ENCODE assay signal across 2 cellular contexts in genomic region chr6:165749163-165749562, GRCh38.
A peak's percentile ranks its signal among the peaks of the same experiment; 100 is the strongest.
TF ChIP-seq lines count a peak whose summit lies in the region.

No MANE protein-coding gene starts in this region.

TF ChIP-seq in HepG2, 621 proteins besides CTCF, POLR2A, EP300 and RAD21:
- TF ChIP-seq NONO (IDR thresholded peaks at IDR 0.05) (peak; percentile 92; the same call in 1 of the 2 replicates), NONO (CRISPR knock-in tag; conservative IDR thresholded peaks at IDR 0.05) (no peak), ERF (CRISPR knock-in tag; IDR thresholded peaks at IDR 0.05) (no peak), ZNF431 (CRISPR knock-in tag; IDR thresholded peaks at IDR 0.05; ENCODE audit: borderline replicate concordance, low read depth) (no peak), U2AF2 (IDR thresholded peaks at IDR 0.05; ENCODE audit: low read depth, low read length) (no peak), KMT2B (CRISPR knock-in tag; IDR thresholded peaks at IDR 0.05) (no peak), CREB1 (IDR thresholded peaks at IDR 0.05) (peak; percentile 94), CREB1 (CRISPR knock-in tag; IDR thresholded peaks at IDR 0.05) (no peak), HBP1 (CRISPR knock-in tag; IDR thresholded peaks at IDR 0.05; ENCODE audit: low read depth) (no peak), ASH2L (IDR thresholded peaks at IDR 0.05; ENCODE audit: insufficient read length, low read depth, low read length) (no peak), ZNF335 (CRISPR knock-in tag; IDR thresholded peaks at IDR 0.05) (no peak), ZFP90 (CRISPR knock-in tag; IDR thresholded peaks at IDR 0.05; ENCODE audit: borderline replicate concordance) (no peak), FOXA1 (IDR thresholded peaks at IDR 0.05) (0 out of 2 replicates have a peak, but pooled peaks have one; percentile 6), FOXA1 (CRISPR knock-in tag; IDR thresholded peaks at IDR 0.05) (no peak), ZNF687 (CRISPR knock-in tag; IDR thresholded peaks at IDR 0.05) (no peak), LCORL (IDR thresholded peaks at IDR 0.05) (peak; percentile 21; the same call in 1 of the 2 replicates), LCORL (CRISPR knock-in tag; IDR thresholded peaks at IDR 0.05) (no peak), PLRG1 (conservative IDR thresholded peaks at IDR 0.05) (peak; percentile 81; the same call in 1 of the 2 replicates), TBX2 (CRISPR knock-in tag; IDR thresholded peaks at IDR 0.05; ENCODE audit: borderline replicate concordance) (no peak), ARNT (IDR thresholded peaks at IDR 0.05) (0 out of 2 replicates have a peak, but pooled peaks have one; percentile 54), FOXK2 (IDR thresholded peaks at IDR 0.05) (peak; percentile 29; the same call in 1 of the 2 replicates), SALL1 (CRISPR knock-in tag; IDR thresholded peaks at IDR 0.05) (no peak), FOXC1 (CRISPR knock-in tag; IDR thresholded peaks at IDR 0.05; ENCODE audit: borderline replicate concordance) (no peak), ZNF224 (CRISPR knock-in tag; IDR thresholded peaks at IDR 0.05) (no peak), ZNF296 (CRISPR knock-in tag; conservative IDR thresholded peaks at IDR 0.05) (no peak), TRIM22 (IDR thresholded peaks at IDR 0.05) (0 out of 2 replicates have a peak, but pooled peaks have one; percentile 56)

TF ChIP-seq in H1, 55 proteins besides CTCF, POLR2A, EP300 and RAD21:
- TF ChIP-seq CHD1 (IDR thresholded peaks at IDR 0.05; ENCODE audit: low read depth, low read length) (no peak), GABPA (IDR thresholded peaks at IDR 0.05; ENCODE audit: borderline replicate concordance, insufficient read depth, low read length) (no peak), SAP30 (IDR thresholded peaks at IDR 0.05; ENCODE audit: insufficient read depth, insufficient replicate concordance, low read length) (no peak), MAFK (IDR thresholded peaks at IDR 0.05; ENCODE audit: low read depth, low read length) (no peak)
